ENCODE assay signal across 1 cellular context in the genomic region with DNA sequence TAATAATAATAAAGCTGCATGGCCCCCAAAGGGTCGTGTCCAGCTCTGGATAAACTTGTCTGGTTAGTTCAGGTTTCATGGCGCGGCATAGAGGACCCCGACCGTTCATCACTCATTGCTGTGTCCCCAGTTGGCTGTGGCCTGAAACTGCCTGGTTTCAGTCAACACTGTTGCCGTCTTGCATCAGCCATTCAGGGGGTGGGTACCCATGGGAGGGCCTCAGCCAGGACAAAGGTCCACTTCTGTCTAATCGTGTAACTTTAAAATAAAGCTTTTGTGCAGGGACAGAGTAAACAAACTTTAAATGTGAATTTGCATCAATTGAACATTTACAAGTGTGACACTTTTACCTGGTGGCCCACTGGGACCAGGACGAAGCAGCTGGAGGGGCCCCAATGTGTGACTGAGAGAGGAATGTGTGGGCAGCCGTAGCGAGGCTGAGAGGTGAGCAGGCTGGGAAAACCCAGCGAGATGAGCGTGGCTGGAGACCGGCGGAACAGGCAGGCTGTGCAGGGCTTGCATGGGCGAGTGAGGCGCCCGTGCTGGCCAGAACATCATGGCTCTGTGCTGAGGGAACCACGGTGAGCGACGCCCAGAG.
TF ChIP-seq lines count a peak whose summit lies in the region.

No MANE protein-coding gene starts in this region.

TF ChIP-seq in HepG2, 621 proteins besides CTCF, POLR2A, EP300 and RAD21 (continued from another document and continues in another):
- TF ChIP-seq, protein P1, sequence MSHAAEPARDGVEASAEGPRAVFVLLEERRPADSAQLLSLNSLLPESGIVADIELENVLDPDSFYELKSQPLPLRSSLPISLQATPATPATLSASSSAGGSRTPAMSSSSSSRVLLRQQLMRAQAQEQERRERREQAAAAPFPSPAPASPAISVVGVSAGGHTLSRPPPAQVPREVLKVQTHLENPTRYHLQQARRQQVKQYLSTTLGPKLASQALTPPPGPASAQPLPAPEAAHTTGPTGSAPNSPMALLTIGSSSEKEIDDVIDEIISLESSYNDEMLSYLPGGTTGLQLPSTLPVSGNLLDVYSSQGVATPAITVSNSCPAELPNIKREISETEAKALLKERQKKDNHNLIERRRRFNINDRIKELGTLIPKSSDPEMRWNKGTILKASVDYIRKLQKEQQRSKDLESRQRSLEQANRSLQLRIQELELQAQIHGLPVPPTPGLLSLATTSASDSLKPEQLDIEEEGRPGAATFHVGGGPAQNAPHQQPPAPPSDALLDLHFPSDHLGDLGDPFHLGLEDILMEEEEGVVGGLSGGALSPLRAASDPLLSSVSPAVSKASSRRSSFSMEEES (CRISPR knock-in tag; IDR thresholded peaks at IDR 0.05): peak; percentile 69
- peak; percentile 76 for TF ChIP-seq ZFY (CRISPR knock-in tag; IDR thresholded peaks at IDR 0.05)
- peak; percentile 96 for TF ChIP-seq ZSCAN21 (CRISPR knock-in tag; IDR thresholded peaks at IDR 0.05; ENCODE audit: borderline replicate concordance)
- peak; percentile 41; the same call in 1 of the 2 replicates for TF ChIP-seq ELF1 (CRISPR knock-in tag; IDR thresholded peaks at IDR 0.05)
- TF ChIP-seq GABPA (IDR thresholded peaks at IDR 0.05; ENCODE audit: low read depth, low read length): no peak
- peak; percentile 54; the same call in 1 of the 2 replicates for TF ChIP-seq GABPA (CRISPR knock-in tag; IDR thresholded peaks at IDR 0.05; ENCODE audit: low read depth)
- TF ChIP-seq, protein P2, sequence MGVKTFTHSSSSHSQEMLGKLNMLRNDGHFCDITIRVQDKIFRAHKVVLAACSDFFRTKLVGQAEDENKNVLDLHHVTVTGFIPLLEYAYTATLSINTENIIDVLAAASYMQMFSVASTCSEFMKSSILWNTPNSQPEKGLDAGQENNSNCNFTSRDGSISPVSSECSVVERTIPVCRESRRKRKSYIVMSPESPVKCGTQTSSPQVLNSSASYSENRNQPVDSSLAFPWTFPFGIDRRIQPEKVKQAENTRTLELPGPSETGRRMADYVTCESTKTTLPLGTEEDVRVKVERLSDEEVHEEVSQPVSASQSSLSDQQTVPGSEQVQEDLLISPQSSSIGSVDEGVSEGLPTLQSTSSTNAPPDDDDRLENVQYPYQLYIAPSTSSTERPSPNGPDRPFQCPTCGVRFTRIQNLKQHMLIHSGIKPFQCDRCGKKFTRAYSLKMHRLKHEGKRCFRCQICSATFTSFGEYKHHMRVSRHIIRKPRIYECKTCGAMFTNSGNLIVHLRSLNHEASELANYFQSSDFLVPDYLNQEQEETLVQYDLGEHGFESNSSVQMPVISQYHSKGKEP (CRISPR knock-in tag; IDR thresholded peaks at IDR 0.05): 0 out of 2 replicates have a peak, but pooled peaks have one; percentile 22
- TF ChIP-seq, protein P3, sequence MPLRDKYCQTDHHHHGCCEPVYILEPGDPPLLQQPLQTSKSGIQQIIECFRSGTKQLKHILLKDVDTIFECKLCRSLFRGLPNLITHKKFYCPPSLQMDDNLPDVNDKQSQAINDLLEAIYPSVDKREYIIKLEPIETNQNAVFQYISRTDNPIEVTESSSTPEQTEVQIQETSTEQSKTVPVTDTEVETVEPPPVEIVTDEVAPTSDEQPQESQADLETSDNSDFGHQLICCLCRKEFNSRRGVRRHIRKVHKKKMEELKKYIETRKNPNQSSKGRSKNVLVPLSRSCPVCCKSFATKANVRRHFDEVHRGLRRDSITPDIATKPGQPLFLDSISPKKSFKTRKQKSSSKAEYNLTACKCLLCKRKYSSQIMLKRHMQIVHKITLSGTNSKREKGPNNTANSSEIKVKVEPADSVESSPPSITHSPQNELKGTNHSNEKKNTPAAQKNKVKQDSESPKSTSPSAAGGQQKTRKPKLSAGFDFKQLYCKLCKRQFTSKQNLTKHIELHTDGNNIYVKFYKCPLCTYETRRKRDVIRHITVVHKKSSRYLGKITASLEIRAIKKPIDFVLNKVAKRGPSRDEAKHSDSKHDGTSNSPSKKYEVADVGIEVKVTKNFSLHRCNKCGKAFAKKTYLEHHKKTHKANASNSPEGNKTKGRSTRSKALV (CRISPR knock-in tag; IDR thresholded peaks at IDR 0.05): peak; percentile 67
- TF ChIP-seq, protein P4, sequence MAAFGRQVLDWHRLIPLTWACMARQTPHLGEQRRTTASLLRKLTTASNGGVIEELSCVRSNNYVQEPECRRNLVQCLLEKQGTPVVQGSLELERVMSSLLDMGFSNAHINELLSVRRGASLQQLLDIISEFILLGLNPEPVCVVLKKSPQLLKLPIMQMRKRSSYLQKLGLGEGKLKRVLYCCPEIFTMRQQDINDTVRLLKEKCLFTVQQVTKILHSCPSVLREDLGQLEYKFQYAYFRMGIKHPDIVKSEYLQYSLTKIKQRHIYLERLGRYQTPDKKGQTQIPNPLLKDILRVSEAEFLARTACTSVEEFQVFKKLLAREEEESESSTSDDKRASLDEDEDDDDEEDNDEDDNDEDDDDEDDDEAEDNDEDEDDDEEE (CRISPR knock-in tag; IDR thresholded peaks at IDR 0.05): no peak
- TF ChIP-seq ZNF777 (CRISPR knock-in tag; IDR thresholded peaks at IDR 0.05): peak; percentile 36
- TF ChIP-seq, protein P5, sequence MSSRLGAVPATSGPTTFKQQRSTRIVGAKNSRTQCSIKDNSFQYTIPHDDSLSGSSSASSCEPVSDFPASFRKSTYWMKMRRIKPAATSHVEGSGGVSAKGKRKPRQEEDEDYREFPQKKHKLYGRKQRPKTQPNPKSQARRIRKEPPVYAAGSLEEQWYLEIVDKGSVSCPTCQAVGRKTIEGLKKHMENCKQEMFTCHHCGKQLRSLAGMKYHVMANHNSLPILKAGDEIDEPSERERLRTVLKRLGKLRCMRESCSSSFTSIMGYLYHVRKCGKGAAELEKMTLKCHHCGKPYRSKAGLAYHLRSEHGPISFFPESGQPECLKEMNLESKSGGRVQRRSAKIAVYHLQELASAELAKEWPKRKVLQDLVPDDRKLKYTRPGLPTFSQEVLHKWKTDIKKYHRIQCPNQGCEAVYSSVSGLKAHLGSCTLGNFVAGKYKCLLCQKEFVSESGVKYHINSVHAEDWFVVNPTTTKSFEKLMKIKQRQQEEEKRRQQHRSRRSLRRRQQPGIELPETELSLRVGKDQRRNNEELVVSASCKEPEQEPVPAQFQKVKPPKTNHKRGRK (CRISPR knock-in tag; IDR thresholded peaks at IDR 0.05): peak; percentile 48; the same call in 1 of the 2 replicates
- TF ChIP-seq AGO2 (optimal IDR thresholded peaks at IDR 0.05; ENCODE audit: low read depth, low read length): peak; percentile 56
- peak; percentile 62 for TF ChIP-seq PHF8 (CRISPR knock-in tag; IDR thresholded peaks at IDR 0.05)
- TF ChIP-seq SATB2 (CRISPR knock-in tag; IDR thresholded peaks at IDR 0.05): peak; percentile 72
- peak; percentile 91 for TF ChIP-seq FOXA3 (CRISPR knock-in tag; IDR thresholded peaks at IDR 0.05)
- no peak for TF ChIP-seq REXO4 (CRISPR knock-in tag; IDR thresholded peaks at IDR 0.05; ENCODE audit: borderline replicate concordance)
- no peak; the same call in 1 of the 2 replicates for TF ChIP-seq GZF1 (CRISPR knock-in tag; IDR thresholded peaks at IDR 0.05)
- TF ChIP-seq, protein P6, sequence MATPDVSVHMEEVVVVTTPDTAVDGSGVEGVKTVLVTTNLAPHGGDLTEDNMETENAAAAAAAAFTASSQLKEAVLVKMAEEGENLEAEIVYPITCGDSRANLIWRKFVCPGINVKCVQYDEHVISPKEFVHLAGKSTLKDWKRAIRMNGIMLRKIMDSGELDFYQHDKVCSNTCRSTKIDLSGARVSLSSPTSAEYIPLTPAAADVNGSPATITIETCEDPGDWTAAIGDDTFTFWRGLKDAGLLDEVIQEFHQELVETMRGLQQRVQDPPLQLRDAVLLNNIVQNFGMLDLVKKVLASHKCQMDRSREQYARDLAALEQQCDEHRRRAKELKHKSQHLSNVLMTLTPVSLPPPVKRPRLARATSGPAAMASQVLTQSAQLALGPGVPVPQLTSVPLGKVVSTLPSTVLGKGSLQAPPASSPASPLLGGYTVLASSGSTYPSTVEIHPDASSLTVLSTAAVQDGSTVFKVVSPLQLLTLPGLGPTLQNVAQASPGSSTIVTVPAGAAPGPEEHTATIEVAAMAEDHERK (CRISPR knock-in tag; IDR thresholded peaks at IDR 0.05; ENCODE audit: low read depth): no peak; the same call in 1 of the 2 replicates
- 0 out of 2 replicates have a peak, but pooled peaks have one; percentile 53 for TF ChIP-seq HOXA7 (CRISPR knock-in tag; IDR thresholded peaks at IDR 0.05)
- TF ChIP-seq TEAD2 (CRISPR knock-in tag; IDR thresholded peaks at IDR 0.05): peak; percentile 66; the same call in 1 of the 2 replicates
- no peak for TF ChIP-seq MAFF (IDR thresholded peaks at IDR 0.05; ENCODE audit: low read depth, low read length)
- TF ChIP-seq ZNF678 (CRISPR knock-in tag; IDR thresholded peaks at IDR 0.05): peak; percentile 39; the same call in 1 of the 2 replicates
- TF ChIP-seq, protein P7, sequence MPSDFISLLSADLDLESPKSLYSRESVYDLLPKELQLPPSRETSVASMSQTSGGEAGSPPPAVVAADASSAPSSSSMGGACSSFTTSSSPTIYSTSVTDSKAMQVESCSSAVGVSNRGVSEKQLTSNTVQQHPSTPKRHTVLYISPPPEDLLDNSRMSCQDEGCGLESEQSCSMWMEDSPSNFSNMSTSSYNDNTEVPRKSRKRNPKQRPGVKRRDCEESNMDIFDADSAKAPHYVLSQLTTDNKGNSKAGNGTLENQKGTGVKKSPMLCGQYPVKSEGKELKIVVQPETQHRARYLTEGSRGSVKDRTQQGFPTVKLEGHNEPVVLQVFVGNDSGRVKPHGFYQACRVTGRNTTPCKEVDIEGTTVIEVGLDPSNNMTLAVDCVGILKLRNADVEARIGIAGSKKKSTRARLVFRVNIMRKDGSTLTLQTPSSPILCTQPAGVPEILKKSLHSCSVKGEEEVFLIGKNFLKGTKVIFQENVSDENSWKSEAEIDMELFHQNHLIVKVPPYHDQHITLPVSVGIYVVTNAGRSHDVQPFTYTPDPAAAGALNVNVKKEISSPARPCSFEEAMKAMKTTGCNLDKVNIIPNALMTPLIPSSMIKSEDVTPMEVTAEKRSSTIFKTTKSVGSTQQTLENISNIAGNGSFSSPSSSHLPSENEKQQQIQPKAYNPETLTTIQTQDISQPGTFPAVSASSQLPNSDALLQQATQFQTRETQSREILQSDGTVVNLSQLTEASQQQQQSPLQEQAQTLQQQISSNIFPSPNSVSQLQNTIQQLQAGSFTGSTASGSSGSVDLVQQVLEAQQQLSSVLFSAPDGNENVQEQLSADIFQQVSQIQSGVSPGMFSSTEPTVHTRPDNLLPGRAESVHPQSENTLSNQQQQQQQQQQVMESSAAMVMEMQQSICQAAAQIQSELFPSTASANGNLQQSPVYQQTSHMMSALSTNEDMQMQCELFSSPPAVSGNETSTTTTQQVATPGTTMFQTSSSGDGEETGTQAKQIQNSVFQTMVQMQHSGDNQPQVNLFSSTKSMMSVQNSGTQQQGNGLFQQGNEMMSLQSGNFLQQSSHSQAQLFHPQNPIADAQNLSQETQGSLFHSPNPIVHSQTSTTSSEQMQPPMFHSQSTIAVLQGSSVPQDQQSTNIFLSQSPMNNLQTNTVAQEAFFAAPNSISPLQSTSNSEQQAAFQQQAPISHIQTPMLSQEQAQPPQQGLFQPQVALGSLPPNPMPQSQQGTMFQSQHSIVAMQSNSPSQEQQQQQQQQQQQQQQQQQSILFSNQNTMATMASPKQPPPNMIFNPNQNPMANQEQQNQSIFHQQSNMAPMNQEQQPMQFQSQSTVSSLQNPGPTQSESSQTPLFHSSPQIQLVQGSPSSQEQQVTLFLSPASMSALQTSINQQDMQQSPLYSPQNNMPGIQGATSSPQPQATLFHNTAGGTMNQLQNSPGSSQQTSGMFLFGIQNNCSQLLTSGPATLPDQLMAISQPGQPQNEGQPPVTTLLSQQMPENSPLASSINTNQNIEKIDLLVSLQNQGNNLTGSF (CRISPR knock-in tag; IDR thresholded peaks at IDR 0.05): peak; percentile 83
- TF ChIP-seq, protein P8, sequence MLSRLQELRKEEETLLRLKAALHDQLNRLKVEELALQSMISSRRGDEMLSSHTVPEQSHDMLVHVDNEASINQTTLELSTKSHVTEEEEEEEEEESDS (CRISPR knock-in tag; IDR thresholded peaks at IDR 0.05; ENCODE audit: borderline replicate concordance): no peak; the same call in 1 of the 2 replicates
- peak; percentile 55; the same call in 1 of the 2 replicates for TF ChIP-seq ZFP36L2 (CRISPR knock-in tag; IDR thresholded peaks at IDR 0.05)
- TF ChIP-seq, protein P9, sequence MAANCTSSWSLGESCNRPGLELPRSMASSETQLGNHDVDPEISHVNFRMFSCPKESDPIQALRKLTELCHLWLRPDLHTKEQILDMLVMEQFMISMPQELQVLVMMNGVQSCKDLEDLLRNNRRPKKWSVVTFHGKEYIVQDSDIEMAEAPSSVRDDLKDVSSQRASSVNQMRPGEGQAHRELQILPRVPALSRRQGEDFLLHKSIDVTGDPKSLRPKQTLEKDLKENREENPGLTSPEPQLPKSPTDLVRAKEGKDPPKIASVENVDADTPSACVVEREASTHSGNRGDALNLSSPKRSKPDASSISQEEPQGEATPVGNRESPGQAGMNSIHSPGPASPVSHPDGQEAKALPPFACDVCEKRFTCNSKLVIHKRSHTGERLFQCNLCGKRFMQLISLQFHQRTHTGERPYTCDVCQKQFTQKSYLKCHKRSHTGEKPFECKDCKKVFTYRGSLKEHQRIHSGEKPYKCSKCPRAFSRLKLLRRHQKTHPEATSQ (CRISPR knock-in tag; IDR thresholded peaks at IDR 0.05; ENCODE audit: borderline replicate concordance): peak; percentile 96; the same call in 1 of the 2 replicates
- peak; percentile 55 for TF ChIP-seq HNRNPLL (IDR thresholded peaks at IDR 0.05; ENCODE audit: low read depth, low read length, poor library complexity, severe bottlenecking)
- peak; percentile 83 for TF ChIP-seq ISL2 (CRISPR knock-in tag; IDR thresholded peaks at IDR 0.05)
- TF ChIP-seq, protein P10, sequence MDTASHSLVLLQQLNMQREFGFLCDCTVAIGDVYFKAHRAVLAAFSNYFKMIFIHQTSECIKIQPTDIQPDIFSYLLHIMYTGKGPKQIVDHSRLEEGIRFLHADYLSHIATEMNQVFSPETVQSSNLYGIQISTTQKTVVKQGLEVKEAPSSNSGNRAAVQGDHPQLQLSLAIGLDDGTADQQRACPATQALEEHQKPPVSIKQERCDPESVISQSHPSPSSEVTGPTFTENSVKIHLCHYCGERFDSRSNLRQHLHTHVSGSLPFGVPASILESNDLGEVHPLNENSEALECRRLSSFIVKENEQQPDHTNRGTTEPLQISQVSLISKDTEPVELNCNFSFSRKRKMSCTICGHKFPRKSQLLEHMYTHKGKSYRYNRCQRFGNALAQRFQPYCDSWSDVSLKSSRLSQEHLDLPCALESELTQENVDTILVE (CRISPR knock-in tag; IDR thresholded peaks at IDR 0.05): peak; percentile 89
- TF ChIP-seq ZFP62 (CRISPR knock-in tag; IDR thresholded peaks at IDR 0.05): no peak
- peak; percentile 49 for TF ChIP-seq ZNF883 (CRISPR knock-in tag; IDR thresholded peaks at IDR 0.05; ENCODE audit: not compliant biosample characterization)
- no peak for TF ChIP-seq RFX3 (CRISPR knock-in tag; IDR thresholded peaks at IDR 0.05)
- TF ChIP-seq, protein P11, sequence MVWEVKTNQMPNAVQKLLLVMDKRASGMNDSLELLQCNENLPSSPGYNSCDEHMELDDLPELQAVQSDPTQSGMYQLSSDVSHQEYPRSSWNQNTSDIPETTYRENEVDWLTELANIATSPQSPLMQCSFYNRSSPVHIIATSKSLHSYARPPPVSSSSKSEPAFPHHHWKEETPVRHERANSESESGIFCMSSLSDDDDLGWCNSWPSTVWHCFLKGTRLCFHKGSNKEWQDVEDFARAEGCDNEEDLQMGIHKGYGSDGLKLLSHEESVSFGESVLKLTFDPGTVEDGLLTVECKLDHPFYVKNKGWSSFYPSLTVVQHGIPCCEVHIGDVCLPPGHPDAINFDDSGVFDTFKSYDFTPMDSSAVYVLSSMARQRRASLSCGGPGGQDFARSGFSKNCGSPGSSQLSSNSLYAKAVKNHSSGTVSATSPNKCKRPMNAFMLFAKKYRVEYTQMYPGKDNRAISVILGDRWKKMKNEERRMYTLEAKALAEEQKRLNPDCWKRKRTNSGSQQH (CRISPR knock-in tag; IDR thresholded peaks at IDR 0.05; ENCODE audit: low read depth): peak; percentile 78; the same call in 1 of the 2 replicates
- TF ChIP-seq CC2D1A (CRISPR knock-in tag; IDR thresholded peaks at IDR 0.05): no peak
- TF ChIP-seq HNF4G (IDR thresholded peaks at IDR 0.05; ENCODE audit: borderline replicate concordance, low read depth, low read length): peak; percentile 91
- TF ChIP-seq HNF4G (CRISPR knock-in tag; IDR thresholded peaks at IDR 0.05; ENCODE audit: borderline replicate concordance, low read depth): peak; percentile 95
- peak; percentile 77; the same call in 1 of the 2 replicates for TF ChIP-seq ZNF224 (CRISPR knock-in tag; IDR thresholded peaks at IDR 0.05)
